ENCODE assay signal across 1 cellular context in the genomic region with DNA sequence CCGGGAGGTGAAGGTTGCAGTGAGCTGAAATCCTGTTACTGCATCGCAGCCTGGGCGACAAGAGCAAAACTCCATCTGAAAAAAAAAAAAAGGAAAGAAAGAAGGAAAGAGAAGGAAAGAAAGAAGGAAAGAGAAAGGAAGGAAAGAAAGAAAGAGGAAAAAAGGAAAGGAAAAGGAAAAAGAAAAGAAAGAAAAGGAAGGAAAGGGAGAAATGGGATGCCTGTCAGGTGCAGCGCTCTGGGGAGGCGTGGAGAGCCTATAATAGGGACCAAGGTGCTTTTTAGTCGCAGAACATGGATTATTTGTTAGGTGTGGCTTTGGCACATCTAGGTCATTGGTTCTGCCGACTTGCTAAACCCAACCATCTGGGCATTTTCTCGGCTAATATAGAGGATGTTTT.
TF ChIP-seq lines count a peak whose summit lies in the region.

No MANE protein-coding gene starts in this region.

TF ChIP-seq in IMR-90, 13 proteins besides CTCF, POLR2A, EP300 and RAD21:
- TF ChIP-seq CEBPB (IDR thresholded peaks at IDR 0.05; ENCODE audit: low read depth, low read length) (no peak), BHLHE40 (IDR thresholded peaks at IDR 0.05; ENCODE audit: low read depth, low read length) (no peak), MAZ (IDR thresholded peaks at IDR 0.05; ENCODE audit: borderline replicate concordance, low read depth, low read length) (no peak), CHD1 (IDR thresholded peaks at IDR 0.05; ENCODE audit: low read depth, low read length) (no peak), NFE2L2 (IDR thresholded peaks at IDR 0.05; ENCODE audit: low read depth, low read length) (no peak), MXI1 (IDR thresholded peaks at IDR 0.05; ENCODE audit: borderline replicate concordance, low read depth, low read length) (no peak), RFX5 (IDR thresholded peaks at IDR 0.05; ENCODE audit: low read depth, low read length) (no peak), SMC3 (IDR thresholded peaks at IDR 0.05; ENCODE audit: low read depth, low read length) (no peak), RCOR1 (IDR thresholded peaks at IDR 0.05; ENCODE audit: insufficient replicate concordance, low read length) (no peak)
- TF ChIP-seq, protein P1, sequence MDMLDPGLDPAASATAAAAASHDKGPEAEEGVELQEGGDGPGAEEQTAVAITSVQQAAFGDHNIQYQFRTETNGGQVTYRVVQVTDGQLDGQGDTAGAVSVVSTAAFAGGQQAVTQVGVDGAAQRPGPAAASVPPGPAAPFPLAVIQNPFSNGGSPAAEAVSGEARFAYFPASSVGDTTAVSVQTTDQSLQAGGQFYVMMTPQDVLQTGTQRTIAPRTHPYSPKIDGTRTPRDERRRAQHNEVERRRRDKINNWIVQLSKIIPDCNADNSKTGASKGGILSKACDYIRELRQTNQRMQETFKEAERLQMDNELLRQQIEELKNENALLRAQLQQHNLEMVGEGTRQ (IDR thresholded peaks at IDR 0.05; ENCODE audit: low read depth, low read length) = no peak
